In the genomic region with DNA sequence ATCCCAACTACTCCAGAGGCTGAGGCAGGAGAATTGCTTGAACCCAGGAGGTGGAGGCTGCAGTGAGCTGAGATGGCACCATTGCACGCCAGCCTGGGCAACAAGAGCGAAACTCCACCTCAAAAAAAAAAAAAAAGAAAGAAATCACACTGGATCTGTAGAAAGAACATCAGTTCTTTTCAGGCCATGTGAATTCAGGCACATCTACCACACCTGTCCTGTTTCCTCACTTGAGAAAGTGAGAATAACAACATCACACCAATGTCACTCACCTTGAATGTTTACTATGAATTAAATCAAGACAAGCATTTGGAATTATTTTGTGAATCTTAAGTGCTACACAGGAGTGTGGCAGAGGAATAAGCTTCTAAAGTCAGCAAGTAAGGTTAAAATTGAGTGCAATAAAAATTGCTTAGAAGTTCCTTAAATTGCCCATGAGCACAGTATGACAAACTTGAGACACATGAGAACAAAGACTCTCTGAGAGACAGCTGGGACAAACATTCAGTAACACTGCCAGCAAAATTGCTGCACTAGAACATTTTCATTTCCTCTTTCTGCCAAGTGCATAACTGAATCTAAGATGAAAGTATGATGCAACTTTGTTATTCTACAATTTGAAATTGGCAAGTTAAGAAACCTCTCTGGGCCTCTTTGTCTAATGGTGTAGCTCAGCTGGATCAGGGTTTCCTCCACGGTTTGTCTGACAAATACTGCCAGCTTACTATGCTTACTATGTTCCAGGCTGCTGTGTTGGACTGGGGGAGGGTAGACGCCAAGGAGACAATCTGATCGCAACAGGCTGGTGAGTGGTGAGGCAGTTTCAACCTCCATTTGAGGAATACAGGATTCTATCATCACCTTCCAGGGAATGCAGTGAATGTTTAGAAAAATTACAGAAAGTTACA, we compare ENCODE assay signal across 1 cellular context.
TF ChIP-seq lines count a peak whose summit lies in the region.

No MANE protein-coding gene starts in this region.

TF ChIP-seq in GM12878, 131 proteins besides CTCF, POLR2A, EP300 and RAD21 (continued from another document and continues in another):
- no peak for TF ChIP-seq SRF (IDR thresholded peaks at IDR 0.05; ENCODE audit: low read depth in 2 of 2, low read length in 2 of 2)
- TF ChIP-seq CBFB (IDR thresholded peaks at IDR 0.05; ENCODE audit: low read depth): no peak
- 0 out of 2 replicates have a peak, but pooled peaks have one; percentile 28 for TF ChIP-seq GABPA (IDR thresholded peaks at IDR 0.05; ENCODE audit: low read depth)
- no peak for TF ChIP-seq IRF3 (IDR thresholded peaks at IDR 0.05)
- TF ChIP-seq CHD4 (IDR thresholded peaks at IDR 0.05): no peak
- TF ChIP-seq RB1 (IDR thresholded peaks at IDR 0.05; ENCODE audit: borderline replicate concordance): no peak
- TF ChIP-seq ZNF384 (IDR thresholded peaks at IDR 0.05; ENCODE audit: borderline replicate concordance, low read depth, low read length): peak; percentile 54; the same call in 1 of the 2 replicates
- TF ChIP-seq CHD1 (IDR thresholded peaks at IDR 0.05; ENCODE audit: low read depth, low read length): peak; percentile 78; the same call in 1 of the 2 replicates
- TF ChIP-seq, protein P1, sequence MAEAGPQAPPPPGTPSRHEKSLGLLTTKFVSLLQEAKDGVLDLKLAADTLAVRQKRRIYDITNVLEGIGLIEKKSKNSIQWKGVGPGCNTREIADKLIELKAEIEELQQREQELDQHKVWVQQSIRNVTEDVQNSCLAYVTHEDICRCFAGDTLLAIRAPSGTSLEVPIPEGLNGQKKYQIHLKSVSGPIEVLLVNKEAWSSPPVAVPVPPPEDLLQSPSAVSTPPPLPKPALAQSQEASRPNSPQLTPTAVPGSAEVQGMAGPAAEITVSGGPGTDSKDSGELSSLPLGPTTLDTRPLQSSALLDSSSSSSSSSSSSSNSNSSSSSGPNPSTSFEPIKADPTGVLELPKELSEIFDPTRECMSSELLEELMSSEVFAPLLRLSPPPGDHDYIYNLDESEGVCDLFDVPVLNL (IDR thresholded peaks at IDR 0.05; ENCODE audit: low read depth, low read length): no peak
- no peak for TF ChIP-seq RELA (IDR thresholded peaks at IDR 0.05; ENCODE audit: borderline replicate concordance, partially characterized antibody)
- TF ChIP-seq ZNF24 (IDR thresholded peaks at IDR 0.05): peak; percentile 98
- peak; percentile 80; the same call in 2 of the 3 replicates for TF ChIP-seq POU2F2 (IDR thresholded peaks at IDR 0.05; ENCODE audit: borderline replicate concordance, low read depth, low read length)
- TF ChIP-seq STAT1 (conservative IDR thresholded peaks at IDR 0.05): 0 out of 2 replicates have a peak, but pooled peaks have one; percentile 32
- peak; percentile 78 for TF ChIP-seq NFIC (IDR thresholded peaks at IDR 0.05; ENCODE audit: low read depth, low read length)
- TF ChIP-seq PML (IDR thresholded peaks at IDR 0.05; ENCODE audit: low read length): peak; percentile 86; the same call in 1 of the 2 replicates
- TF ChIP-seq, protein P2, sequence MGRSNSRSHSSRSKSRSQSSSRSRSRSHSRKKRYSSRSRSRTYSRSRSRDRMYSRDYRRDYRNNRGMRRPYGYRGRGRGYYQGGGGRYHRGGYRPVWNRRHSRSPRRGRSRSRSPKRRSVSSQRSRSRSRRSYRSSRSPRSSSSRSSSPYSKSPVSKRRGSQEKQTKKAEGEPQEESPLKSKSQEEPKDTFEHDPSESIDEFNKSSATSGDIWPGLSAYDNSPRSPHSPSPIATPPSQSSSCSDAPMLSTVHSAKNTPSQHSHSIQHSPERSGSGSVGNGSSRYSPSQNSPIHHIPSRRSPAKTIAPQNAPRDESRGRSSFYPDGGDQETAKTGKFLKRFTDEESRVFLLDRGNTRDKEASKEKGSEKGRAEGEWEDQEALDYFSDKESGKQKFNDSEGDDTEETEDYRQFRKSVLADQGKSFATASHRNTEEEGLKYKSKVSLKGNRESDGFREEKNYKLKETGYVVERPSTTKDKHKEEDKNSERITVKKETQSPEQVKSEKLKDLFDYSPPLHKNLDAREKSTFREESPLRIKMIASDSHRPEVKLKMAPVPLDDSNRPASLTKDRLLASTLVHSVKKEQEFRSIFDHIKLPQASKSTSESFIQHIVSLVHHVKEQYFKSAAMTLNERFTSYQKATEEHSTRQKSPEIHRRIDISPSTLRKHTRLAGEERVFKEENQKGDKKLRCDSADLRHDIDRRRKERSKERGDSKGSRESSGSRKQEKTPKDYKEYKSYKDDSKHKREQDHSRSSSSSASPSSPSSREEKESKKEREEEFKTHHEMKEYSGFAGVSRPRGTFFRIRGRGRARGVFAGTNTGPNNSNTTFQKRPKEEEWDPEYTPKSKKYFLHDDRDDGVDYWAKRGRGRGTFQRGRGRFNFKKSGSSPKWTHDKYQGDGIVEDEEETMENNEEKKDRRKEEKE (IDR thresholded peaks at IDR 0.05): no peak
- TF ChIP-seq SIX5 (IDR thresholded peaks at IDR 0.05; ENCODE audit: low read depth, low read length, severe bottlenecking): no peak
- no peak for TF ChIP-seq MAX (IDR thresholded peaks at IDR 0.05; ENCODE audit: low read depth, low read length)
- no peak for TF ChIP-seq YBX1 (IDR thresholded peaks at IDR 0.05)
- 0 out of 2 replicates have a peak, but pooled peaks have one; percentile 33 for TF ChIP-seq RCOR1 (conservative IDR thresholded peaks at IDR 0.05; ENCODE audit: low read depth, low read length)
- TF ChIP-seq POLR2AphosphoS2 (IDR thresholded peaks at IDR 0.05; ENCODE audit: low read depth, low read length): peak; percentile 58; the same call in 1 of the 2 replicates
- TF ChIP-seq SPI1 (IDR thresholded peaks at IDR 0.05; ENCODE audit: borderline replicate concordance, insufficient read depth, low read depth, low read length): peak; percentile 100
- TF ChIP-seq NR2C2 (IDR thresholded peaks at IDR 0.05; ENCODE audit: borderline replicate concordance, control insufficient read depth, insufficient read length, low read depth): no peak
- no peak for TF ChIP-seq EGR1 (IDR thresholded peaks at IDR 0.05; ENCODE audit: borderline replicate concordance in 1 of 2, low read depth in 2 of 2, low read length in 2 of 2)
- TF ChIP-seq, protein P3, sequence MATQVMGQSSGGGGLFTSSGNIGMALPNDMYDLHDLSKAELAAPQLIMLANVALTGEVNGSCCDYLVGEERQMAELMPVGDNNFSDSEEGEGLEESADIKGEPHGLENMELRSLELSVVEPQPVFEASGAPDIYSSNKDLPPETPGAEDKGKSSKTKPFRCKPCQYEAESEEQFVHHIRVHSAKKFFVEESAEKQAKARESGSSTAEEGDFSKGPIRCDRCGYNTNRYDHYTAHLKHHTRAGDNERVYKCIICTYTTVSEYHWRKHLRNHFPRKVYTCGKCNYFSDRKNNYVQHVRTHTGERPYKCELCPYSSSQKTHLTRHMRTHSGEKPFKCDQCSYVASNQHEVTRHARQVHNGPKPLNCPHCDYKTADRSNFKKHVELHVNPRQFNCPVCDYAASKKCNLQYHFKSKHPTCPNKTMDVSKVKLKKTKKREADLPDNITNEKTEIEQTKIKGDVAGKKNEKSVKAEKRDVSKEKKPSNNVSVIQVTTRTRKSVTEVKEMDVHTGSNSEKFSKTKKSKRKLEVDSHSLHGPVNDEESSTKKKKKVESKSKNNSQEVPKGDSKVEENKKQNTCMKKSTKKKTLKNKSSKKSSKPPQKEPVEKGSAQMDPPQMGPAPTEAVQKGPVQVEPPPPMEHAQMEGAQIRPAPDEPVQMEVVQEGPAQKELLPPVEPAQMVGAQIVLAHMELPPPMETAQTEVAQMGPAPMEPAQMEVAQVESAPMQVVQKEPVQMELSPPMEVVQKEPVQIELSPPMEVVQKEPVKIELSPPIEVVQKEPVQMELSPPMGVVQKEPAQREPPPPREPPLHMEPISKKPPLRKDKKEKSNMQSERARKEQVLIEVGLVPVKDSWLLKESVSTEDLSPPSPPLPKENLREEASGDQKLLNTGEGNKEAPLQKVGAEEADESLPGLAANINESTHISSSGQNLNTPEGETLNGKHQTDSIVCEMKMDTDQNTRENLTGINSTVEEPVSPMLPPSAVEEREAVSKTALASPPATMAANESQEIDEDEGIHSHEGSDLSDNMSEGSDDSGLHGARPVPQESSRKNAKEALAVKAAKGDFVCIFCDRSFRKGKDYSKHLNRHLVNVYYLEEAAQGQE (IDR thresholded peaks at IDR 0.05; ENCODE audit: low read depth, low read length): no peak
- TF ChIP-seq MEF2A (IDR thresholded peaks at IDR 0.05; ENCODE audit: insufficient read depth, low read depth, low read length): 0 out of 2 replicates have a peak, but pooled peaks have one; percentile 66
- TF ChIP-seq CREB1 (IDR thresholded peaks at IDR 0.05; ENCODE audit: low read depth): 0 out of 2 replicates have a peak, but pooled peaks have one; percentile 24
- TF ChIP-seq, protein P4, sequence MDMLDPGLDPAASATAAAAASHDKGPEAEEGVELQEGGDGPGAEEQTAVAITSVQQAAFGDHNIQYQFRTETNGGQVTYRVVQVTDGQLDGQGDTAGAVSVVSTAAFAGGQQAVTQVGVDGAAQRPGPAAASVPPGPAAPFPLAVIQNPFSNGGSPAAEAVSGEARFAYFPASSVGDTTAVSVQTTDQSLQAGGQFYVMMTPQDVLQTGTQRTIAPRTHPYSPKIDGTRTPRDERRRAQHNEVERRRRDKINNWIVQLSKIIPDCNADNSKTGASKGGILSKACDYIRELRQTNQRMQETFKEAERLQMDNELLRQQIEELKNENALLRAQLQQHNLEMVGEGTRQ (IDR thresholded peaks at IDR 0.05; ENCODE audit: borderline replicate concordance, low read depth, low read length): no peak
- no peak for TF ChIP-seq ZSCAN29 (IDR thresholded peaks at IDR 0.05)
- TF ChIP-seq TAF1 (IDR thresholded peaks at IDR 0.05; ENCODE audit: borderline replicate concordance, low read depth, low read length): peak; percentile 66
- TF ChIP-seq, protein P5, sequence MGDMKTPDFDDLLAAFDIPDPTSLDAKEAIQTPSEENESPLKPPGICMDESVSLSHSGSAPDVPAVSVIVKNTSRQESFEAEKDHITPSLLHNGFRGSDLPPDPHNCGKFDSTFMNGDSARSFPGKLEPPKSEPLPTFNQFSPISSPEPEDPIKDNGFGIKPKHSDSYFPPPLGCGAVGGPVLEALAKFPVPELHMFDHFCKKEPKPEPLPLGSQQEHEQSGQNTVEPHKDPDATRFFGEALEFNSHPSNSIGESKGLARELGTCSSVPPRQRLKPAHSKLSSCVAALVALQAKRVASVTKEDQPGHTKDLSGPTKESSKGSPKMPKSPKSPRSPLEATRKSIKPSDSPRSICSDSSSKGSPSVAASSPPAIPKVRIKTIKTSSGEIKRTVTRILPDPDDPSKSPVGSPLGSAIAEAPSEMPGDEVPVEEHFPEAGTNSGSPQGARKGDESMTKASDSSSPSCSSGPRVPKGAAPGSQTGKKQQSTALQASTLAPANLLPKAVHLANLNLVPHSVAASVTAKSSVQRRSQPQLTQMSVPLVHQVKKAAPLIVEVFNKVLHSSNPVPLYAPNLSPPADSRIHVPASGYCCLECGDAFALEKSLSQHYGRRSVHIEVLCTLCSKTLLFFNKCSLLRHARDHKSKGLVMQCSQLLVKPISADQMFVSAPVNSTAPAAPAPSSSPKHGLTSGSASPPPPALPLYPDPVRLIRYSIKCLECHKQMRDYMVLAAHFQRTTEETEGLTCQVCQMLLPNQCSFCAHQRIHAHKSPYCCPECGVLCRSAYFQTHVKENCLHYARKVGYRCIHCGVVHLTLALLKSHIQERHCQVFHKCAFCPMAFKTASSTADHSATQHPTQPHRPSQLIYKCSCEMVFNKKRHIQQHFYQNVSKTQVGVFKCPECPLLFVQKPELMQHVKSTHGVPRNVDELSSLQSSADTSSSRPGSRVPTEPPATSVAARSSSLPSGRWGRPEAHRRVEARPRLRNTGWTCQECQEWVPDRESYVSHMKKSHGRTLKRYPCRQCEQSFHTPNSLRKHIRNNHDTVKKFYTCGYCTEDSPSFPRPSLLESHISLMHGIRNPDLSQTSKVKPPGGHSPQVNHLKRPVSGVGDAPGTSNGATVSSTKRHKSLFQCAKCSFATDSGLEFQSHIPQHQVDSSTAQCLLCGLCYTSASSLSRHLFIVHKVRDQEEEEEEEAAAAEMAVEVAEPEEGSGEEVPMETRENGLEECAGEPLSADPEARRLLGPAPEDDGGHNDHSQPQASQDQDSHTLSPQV (IDR thresholded peaks at IDR 0.05): peak; percentile 54; the same call in 1 of the 2 replicates
- TF ChIP-seq, protein P6, sequence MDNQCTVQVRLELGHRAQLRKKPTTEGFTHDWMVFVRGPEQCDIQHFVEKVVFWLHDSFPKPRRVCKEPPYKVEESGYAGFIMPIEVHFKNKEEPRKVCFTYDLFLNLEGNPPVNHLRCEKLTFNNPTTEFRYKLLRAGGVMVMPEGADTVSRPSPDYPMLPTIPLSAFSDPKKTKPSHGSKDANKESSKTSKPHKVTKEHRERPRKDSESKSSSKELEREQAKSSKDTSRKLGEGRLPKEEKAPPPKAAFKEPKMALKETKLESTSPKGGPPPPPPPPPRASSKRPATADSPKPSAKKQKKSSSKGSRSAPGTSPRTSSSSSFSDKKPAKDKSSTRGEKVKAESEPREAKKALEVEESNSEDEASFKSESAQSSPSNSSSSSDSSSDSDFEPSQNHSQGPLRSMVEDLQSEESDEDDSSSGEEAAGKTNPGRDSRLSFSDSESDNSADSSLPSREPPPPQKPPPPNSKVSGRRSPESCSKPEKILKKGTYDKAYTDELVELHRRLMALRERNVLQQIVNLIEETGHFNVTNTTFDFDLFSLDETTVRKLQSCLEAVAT (IDR thresholded peaks at IDR 0.05): peak; percentile 11; the same call in 1 of the 2 replicates
- peak; percentile 65; the same call in 1 of the 2 replicates for TF ChIP-seq TBL1XR1 (IDR thresholded peaks at IDR 0.05; ENCODE audit: low read depth, low read length)
- no peak for TF ChIP-seq ZZZ3 (IDR thresholded peaks at IDR 0.05; ENCODE audit: control insufficient read depth, insufficient read length, low read depth)
- TF ChIP-seq HCFC1 (IDR thresholded peaks at IDR 0.05; ENCODE audit: low read length): no peak
- TF ChIP-seq ZNF622 (IDR thresholded peaks at IDR 0.05): no peak
- peak; percentile 44; the same call in 1 of the 2 replicates for TF ChIP-seq GATAD2B (conservative IDR thresholded peaks at IDR 0.05; ENCODE audit: low read depth)
- peak; percentile 75 for TF ChIP-seq BCL11A (IDR thresholded peaks at IDR 0.05; ENCODE audit: low read depth, low read length)
- no peak for TF ChIP-seq SUPT20H (IDR thresholded peaks at IDR 0.05; ENCODE audit: borderline replicate concordance, control insufficient read depth, low read depth, low read length)
- no peak for TF ChIP-seq KDM1A (IDR thresholded peaks at IDR 0.05; ENCODE audit: borderline replicate concordance)
- no peak for TF ChIP-seq LARP7 (IDR thresholded peaks at IDR 0.05)
- TF ChIP-seq MTA3 (IDR thresholded peaks at IDR 0.05; ENCODE audit: borderline replicate concordance, low read length): peak; percentile 85; the same call in 1 of the 2 replicates
- TF ChIP-seq ZNF217 (IDR thresholded peaks at IDR 0.05): peak; percentile 57; the same call in 1 of the 2 replicates
- TF ChIP-seq STAT3 (IDR thresholded peaks at IDR 0.05; ENCODE audit: low read depth, low read length): 0 out of 2 replicates have a peak, but pooled peaks have one; percentile 47
